1 cellular context compared by ENCODE assay signal in genomic region chr2:27752551-27753237, GRCh38.
TF ChIP-seq lines count a peak whose summit lies in the region.

No MANE protein-coding gene starts in this region.

TF ChIP-seq in HEK293, 187 proteins besides CTCF, POLR2A, EP300 and RAD21 (continued from another document):
- TF ChIP-seq SP7 (tag by site-specific recombination; IDR thresholded peaks at IDR 0.05) (no peak), SALL2 (tag by site-specific recombination; IDR thresholded peaks at IDR 0.05; ENCODE audit: borderline replicate concordance) (no peak), ZNF658 (tag by site-specific recombination; IDR thresholded peaks at IDR 0.05) (no peak), HOXD13 (CRISPR knock-in tag; IDR thresholded peaks at IDR 0.05; ENCODE audit: borderline replicate concordance) (no peak), ZIC2 (tag by site-specific recombination; IDR thresholded peaks at IDR 0.05) (peak; percentile 48; the same call in 1 of the 2 replicates), ZBTB6 (tag by site-specific recombination; IDR thresholded peaks at IDR 0.05) (no peak), GLIS1 (tag by site-specific recombination; IDR thresholded peaks at IDR 0.05) (0 out of 2 replicates have a peak, but pooled peaks have one; percentile 13), ZFHX2 (tag by site-specific recombination; conservative IDR thresholded peaks at IDR 0.05) (peak; percentile 85), MEIS1 (CRISPR knock-in tag; IDR thresholded peaks at IDR 0.05; ENCODE audit: borderline replicate concordance) (no peak), EGR2 (tag by site-specific recombination; IDR thresholded peaks at IDR 0.05; ENCODE audit: low read depth) (peak; percentile 81), ZNF302 (tag by site-specific recombination; IDR thresholded peaks at IDR 0.05; ENCODE audit: low read depth) (no peak), KLF1 (tag by site-specific recombination; IDR thresholded peaks at IDR 0.05) (no peak), ZNF266 (tag by site-specific recombination; IDR thresholded peaks at IDR 0.05; ENCODE audit: low read depth) (no peak), ZNF704 (tag by site-specific recombination; IDR thresholded peaks at IDR 0.05) (no peak)
- TF ChIP-seq, protein P1, sequence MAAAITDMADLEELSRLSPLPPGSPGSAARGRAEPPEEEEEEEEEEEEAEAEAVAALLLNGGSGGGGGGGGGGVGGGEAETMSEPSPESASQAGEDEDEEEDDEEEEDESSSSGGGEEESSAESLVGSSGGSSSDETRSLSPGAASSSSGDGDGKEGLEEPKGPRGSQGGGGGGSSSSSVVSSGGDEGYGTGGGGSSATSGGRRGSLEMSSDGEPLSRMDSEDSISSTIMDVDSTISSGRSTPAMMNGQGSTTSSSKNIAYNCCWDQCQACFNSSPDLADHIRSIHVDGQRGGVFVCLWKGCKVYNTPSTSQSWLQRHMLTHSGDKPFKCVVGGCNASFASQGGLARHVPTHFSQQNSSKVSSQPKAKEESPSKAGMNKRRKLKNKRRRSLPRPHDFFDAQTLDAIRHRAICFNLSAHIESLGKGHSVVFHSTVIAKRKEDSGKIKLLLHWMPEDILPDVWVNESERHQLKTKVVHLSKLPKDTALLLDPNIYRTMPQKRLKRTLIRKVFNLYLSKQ (tag by site-specific recombination; IDR thresholded peaks at IDR 0.05; ENCODE audit: borderline replicate concordance) = no peak
